ENCODE assay signal across 1 cellular context in genomic region chr22:20174785-20175596, GRCh38.
TF ChIP-seq lines count a peak whose summit lies in the region.

No MANE protein-coding gene starts in this region.

TF ChIP-seq in K562, 482 proteins besides CTCF, POLR2A, EP300 and RAD21 (continued from another document and continues in another):
- peak; percentile 95 for TF ChIP-seq TFAP4 (CRISPR knock-in tag; IDR thresholded peaks at IDR 0.05; ENCODE audit: borderline replicate concordance)
- TF ChIP-seq NFXL1 (CRISPR knock-in tag; IDR thresholded peaks at IDR 0.05) = no peak
- TF ChIP-seq XRCC5 (IDR thresholded peaks at IDR 0.05; ENCODE audit: low read depth, low read length) = no peak
- no peak for TF ChIP-seq TCF15 (CRISPR knock-in tag; IDR thresholded peaks at IDR 0.05)
- no peak for TF ChIP-seq ZBTB49 (CRISPR knock-in tag; IDR thresholded peaks at IDR 0.05; ENCODE audit: borderline replicate concordance)
- TF ChIP-seq ZBTB11 (CRISPR knock-in tag; IDR thresholded peaks at IDR 0.05) = no peak
- TF ChIP-seq RBM17 (IDR thresholded peaks at IDR 0.05; ENCODE audit: borderline replicate concordance, low read depth, low read length) = no peak
- TF ChIP-seq HSF4 (CRISPR knock-in tag; IDR thresholded peaks at IDR 0.05; ENCODE audit: borderline replicate concordance) = no peak
- TF ChIP-seq HMGN3 (IDR thresholded peaks at IDR 0.05; ENCODE audit: borderline replicate concordance, extremely low read depth, insufficient read length, low read depth, low read length) = peak; percentile 14
- 0 out of 4 replicates have a peak, but pooled peaks of 1 of the 2 experiments have one; percentile 52 for TF ChIP-seq MAZ (CRISPR knock-in tag; conservative IDR thresholded peaks at IDR 0.05 in 1 of 2, IDR thresholded peaks at IDR 0.05 in 1 of 2)
- no peak for TF ChIP-seq HLTF (IDR thresholded peaks at IDR 0.05)
- TF ChIP-seq ZNF740 (CRISPR knock-in tag; IDR thresholded peaks at IDR 0.05) = 0 out of 2 replicates have a peak, but pooled peaks have one; percentile 22
- no peak for TF ChIP-seq ZNF740 (tag; IDR thresholded peaks at IDR 0.05)
- TF ChIP-seq ZNF165 (CRISPR knock-in tag; IDR thresholded peaks at IDR 0.05; ENCODE audit: borderline replicate concordance) = no peak
- no peak for TF ChIP-seq CBFA2T3 (IDR thresholded peaks at IDR 0.05)
- no peak for TF ChIP-seq GABPA (tag; conservative IDR thresholded peaks at IDR 0.05; ENCODE audit: low read depth)
- no peak for TF ChIP-seq ZBTB12 (CRISPR knock-in tag; IDR thresholded peaks at IDR 0.05)
- no peak for TF ChIP-seq ILF3 (IDR thresholded peaks at IDR 0.05; ENCODE audit: borderline replicate concordance)
- no peak for TF ChIP-seq DEAF1 (CRISPR knock-in tag; IDR thresholded peaks at IDR 0.05)
- TF ChIP-seq THRAP3 (IDR thresholded peaks at IDR 0.05; ENCODE audit: borderline replicate concordance) = no peak
- no peak for TF ChIP-seq SIN3B (IDR thresholded peaks at IDR 0.05; ENCODE audit: low read depth)
- no peak for TF ChIP-seq ZBTB43 (CRISPR knock-in tag; IDR thresholded peaks at IDR 0.05)
- TF ChIP-seq ARID2 (IDR thresholded peaks at IDR 0.05) = no peak
- TF ChIP-seq MYBL2 (IDR thresholded peaks at IDR 0.05; ENCODE audit: low read depth) = no peak
- TF ChIP-seq MYBL2 (CRISPR knock-in tag; IDR thresholded peaks at IDR 0.05; ENCODE audit: borderline replicate concordance) = peak; percentile 60; the same call in 1 of the 2 replicates
- TF ChIP-seq SAFB (IDR thresholded peaks at IDR 0.05; ENCODE audit: borderline replicate concordance, low read depth, low read length) = no peak
- no peak for TF ChIP-seq HNRNPL (IDR thresholded peaks at IDR 0.05; ENCODE audit: low read depth, low read length)
- TF ChIP-seq FOXM1 (IDR thresholded peaks at IDR 0.05; ENCODE audit: low read depth) = no peak
- no peak for TF ChIP-seq FOXM1 (CRISPR knock-in tag; IDR thresholded peaks at IDR 0.05; ENCODE audit: low read depth)
- no peak for TF ChIP-seq CHAMP1 (IDR thresholded peaks at IDR 0.05)
- no peak for TF ChIP-seq WHSC1 (IDR thresholded peaks at IDR 0.05; ENCODE audit: low read length)
- TF ChIP-seq SPI1 (IDR thresholded peaks at IDR 0.05; ENCODE audit: borderline replicate concordance, low read depth, low read length) = peak; percentile 67
- no peak for TF ChIP-seq PTRF (tag; IDR thresholded peaks at IDR 0.05)
- TF ChIP-seq DPF2 (IDR thresholded peaks at IDR 0.05) = no peak
- no peak for TF ChIP-seq L3MBTL2 (IDR thresholded peaks at IDR 0.05)
- TF ChIP-seq KDM4B (IDR thresholded peaks at IDR 0.05; ENCODE audit: borderline replicate concordance in 2 of 2, low read depth in 1 of 2) = no peak
- TF ChIP-seq MXI1 (IDR thresholded peaks at IDR 0.05; ENCODE audit: low read depth, low read length) = no peak
- TF ChIP-seq PHTF2 (CRISPR knock-in tag; IDR thresholded peaks at IDR 0.05) = no peak
- no peak for TF ChIP-seq GTF2B (IDR thresholded peaks at IDR 0.05; ENCODE audit: extremely low read depth, insufficient read length)
- no peak for TF ChIP-seq ZNF143 (CRISPR knock-in tag; IDR thresholded peaks at IDR 0.05)
- no peak for TF ChIP-seq EGR1 (conservative IDR thresholded peaks at IDR 0.05)
- TF ChIP-seq LEF1 (IDR thresholded peaks at IDR 0.05) = no peak
- no peak for TF ChIP-seq DMBX1 (CRISPR knock-in tag; IDR thresholded peaks at IDR 0.05; ENCODE audit: borderline replicate concordance)
- 0 out of 2 replicates have a peak, but pooled peaks have one; percentile 23 for TF ChIP-seq ERF (CRISPR knock-in tag; IDR thresholded peaks at IDR 0.05)
- no peak for TF ChIP-seq SIX5 (IDR thresholded peaks at IDR 0.05; ENCODE audit: borderline replicate concordance in 1 of 2, insufficient read depth in 1 of 2, low read depth in 1 of 2, low read length in 2 of 2)
- no peak for TF ChIP-seq HNRNPK (IDR thresholded peaks at IDR 0.05; ENCODE audit: low read depth, low read length, poor library complexity, severe bottlenecking)
- peak; percentile 33 for TF ChIP-seq ZNF282 (CRISPR knock-in tag; IDR thresholded peaks at IDR 0.05)
- no peak for TF ChIP-seq PYGO2 (tag; IDR thresholded peaks at IDR 0.05)
- peak in 1 of 2 experiments; percentile 68; a peak in 2 of 4 replicates for TF ChIP-seq TEAD1 (CRISPR knock-in tag; IDR thresholded peaks at IDR 0.05)
- peak; percentile 67 for TF ChIP-seq SMC3 (conservative IDR thresholded peaks at IDR 0.05; ENCODE audit: insufficient read depth, low read depth, low read length)
- TF ChIP-seq CHCHD3 (CRISPR knock-in tag; IDR thresholded peaks at IDR 0.05) = no peak
- no peak for TF ChIP-seq MIER1 (IDR thresholded peaks at IDR 0.05; ENCODE audit: low read depth)
- TF ChIP-seq ZC3H11A (IDR thresholded peaks at IDR 0.05; ENCODE audit: low read depth, low read length) = no peak
- no peak for TF ChIP-seq ZNF121 (CRISPR knock-in tag; conservative IDR thresholded peaks at IDR 0.05)
- TF ChIP-seq TEAD2 (tag; IDR thresholded peaks at IDR 0.05) = no peak
- TF ChIP-seq TFAM (CRISPR knock-in tag; conservative IDR thresholded peaks at IDR 0.05) = no peak
